ENCODE assay signal across 9 cellular contexts in genomic region chr5:179804599-179804947, GRCh38. TPM values are rescaled to one million over a fixed set of nuclear protein-coding genes. Genes with fewer than 3 reads are reported as not detected.
DNase-seq lines count a peak whose midpoint lies in the region; ATAC-seq, FAIRE-seq and TF ChIP-seq lines count a peak whose summit lies in the region.
"Had no signal": no experiment of that assay in that cellular context is flagged by ENCODE, and none has a peak within 500 bp of the region (broad histone marks: within the 10 kb centered on the region; RNA-seq: fewer than 3 reads in every experiment).

No MANE protein-coding gene starts in this region.

- H3K27ac Mint-ChIP-seq in MCF 10A (ENCODE audit: low read depth, unreplicated experiment): peak overlapping the region; percentile 92
- peak overlapping the region in 8 of 9 donors; percentile 79 to 91 (median 88) for H3K27ac Mint-ChIP-seq in naive thymus-derived CD4-positive, alpha-beta T cell

- ATAC-seq in A549 (no peak), HG03432 (IDR thresholded peaks at IDR 0.05; ENCODE audit: unreplicated experiment) (no peak)
- no peak for ATAC-seq in naive thymus-derived CD4-positive, alpha-beta T cell

- no peak for TF ChIP-seq RAD21 in A549 (conservative IDR thresholded peaks at IDR 0.05 in 1 of 2, IDR thresholded peaks at IDR 0.05 in 1 of 2)

- no peak for TF ChIP-seq EP300 in A549 (IDR thresholded peaks at IDR 0.05)

- peaks cover 43% of the 10 kb centered on the region for H3K36me3 Mint-ChIP-seq in MCF 10A (ENCODE audit: insufficient read depth, unreplicated experiment)
- H3K36me3 Mint-ChIP-seq in naive thymus-derived CD4-positive, alpha-beta T cell: peaks cover 0 to 3% (median 0%) of the 10 kb centered on the region in 5 donors

- no TSS peak for BruUV-seq in MCF 10A (replicated peaks; lab: Mats Ljungman, UMichigan)

- H3K4me3 ChIP-seq in A549 (peak overlapping the region; percentile 94; the same call in 2 of the 3 replicates), HUES6 (ENCODE audit: low read depth, low read length) (peak overlapping the region; percentile 87)
- peak overlapping the region; percentile 35 for H3K4me3 ChIP-seq in naive thymus-derived CD4-positive, alpha-beta T cell (ENCODE audit: low read length)

- WGBS in A549 (ENCODE audit: missing lambda C conversion rate): 93% methylated on average over 6 of the region's 6 CpGs

- intact Hi-C loops in MCF 10A (cut with micrococcal nuclease): no loop called here
- intact Hi-C loops in naive thymus-derived CD4-positive, alpha-beta T cell (cut with micrococcal nuclease): loop anchor here (5.0 kb wide), 1 partner anchor 268 kb away; the partner anchor contains the start of gene RNF130 (in 2 of the 2)

- H3K9me3 ChIP-seq in A549 (no peaks in the 10 kb centered on the region), HUES6 (ENCODE audit: control insufficient read depth, insufficient read depth, low read depth, low read length) (no peaks in the 10 kb centered on the region)
- H3K9me3 ChIP-seq in naive thymus-derived CD4-positive, alpha-beta T cell (ENCODE audit: control insufficient read depth in 2 of 3, low read length in 3 of 3): no peaks in the 10 kb centered on the region

- peaks cover 29% of the 10 kb centered on the region for H3K4me1 Mint-ChIP-seq in MCF 10A (ENCODE audit: insufficient read depth, unreplicated experiment)
- H3K4me1 Mint-ChIP-seq in naive thymus-derived CD4-positive, alpha-beta T cell: peaks cover 27 to 41% (median 34%) of the 10 kb centered on the region in 7 donors

- peak overlapping the region; percentile 82 for H3K4me3 Mint-ChIP-seq in MCF 10A (ENCODE audit: unreplicated experiment)
- peak overlapping the region; percentile 76 to 93 (median 87) for H3K4me3 Mint-ChIP-seq in naive thymus-derived CD4-positive, alpha-beta T cell

- peaks cover 14% of the 10 kb centered on the region for H3K36me3 ChIP-seq in HUES6 (ENCODE audit: control insufficient read depth, insufficient read depth, low read length)
- H3K36me3 ChIP-seq in naive thymus-derived CD4-positive, alpha-beta T cell (ENCODE audit: control insufficient read depth in 2 of 3, insufficient read depth in 3 of 3, low read length in 3 of 3): peaks cover 0 to 8% (median 0%) of the 10 kb centered on the region in 3 experiments

- no peaks in the 10 kb centered on the region for H3K9me3 Mint-ChIP-seq in MCF 10A (ENCODE audit: unreplicated experiment)
- no peaks in the 10 kb centered on the region for H3K9me3 Mint-ChIP-seq in naive thymus-derived CD4-positive, alpha-beta T cell

- H3K4me2 ChIP-seq in A549: peak overlapping the region; percentile 95

- H3K4me1 ChIP-seq in A549 (peaks cover 44% of the 10 kb centered on the region), HUES6 (ENCODE audit: control insufficient read depth, insufficient read depth, low read length) (peaks cover 32% of the 10 kb centered on the region)
- peaks cover 19 to 26% of the 10 kb centered on the region in 2 donors for H3K4me1 ChIP-seq in naive thymus-derived CD4-positive, alpha-beta T cell (ENCODE audit: control insufficient read depth in 2 of 2, insufficient read depth in 2 of 2, low read length in 2 of 2)

- POLR2A ChIA-PET in A549 (lab: Yijun Ruan, JAX) (no interaction called here), MCF 10A (lab: Yijun Ruan, JAX) (interaction anchor here (1.4 to 6.2 kb wide), 3 partner anchors 15 to 72 kb away, joined by 3 to 134 read pairs (median 37); partner anchors contain the start of genes MAML1 and SQSTM1)
- POLR2A ChIA-PET in naive thymus-derived CD4-positive, alpha-beta T cell (lab: Charles Lee): interaction anchor here (1.2 to 7.9 kb wide), 3 partner anchors 15 to 181 kb away, joined by 4 to 136 read pairs (median 7); partner anchors contain the start of genes HNRNPH1 and SQSTM1

- no peak for TF ChIP-seq CTCF in A549 (IDR thresholded peaks at IDR 0.05)
- no peak for TF ChIP-seq CTCF in MCF 10A (IDR thresholded peaks at IDR 0.05; ENCODE audit: unreplicated experiment)

- DNase-seq in A549 (ENCODE audit: low read depth in 1 of 2, low spot score in 1 of 2) (no peak), MCF 10A (ENCODE audit: unreplicated experiment) (no peak), NCI-H1105 (lab: John Stamatoyannopoulos, UW) (no peak), SIG-M5 (lab: John Stamatoyannopoulos, UW) (no peak)
- DNase-seq in naive thymus-derived CD4-positive, alpha-beta T cell: no peak
- no peak for DNase-seq in activated CD4-positive, alpha-beta T cell treated with anti-CD3 and anti-CD28 coated beads for 4 hours

- FAIRE-seq in A549 (lab: Jason Lieb, UNC): no peak
- FAIRE-seq: GM19239 had no signal

- CTCF ChIA-PET in A549 (lab: Yijun Ruan, JAX) (interaction anchor here (0.8 to 6.2 kb wide), 3 partner anchors 9 to 25 kb away, joined by 3 to 86 read pairs (median 3); no protein-coding TSS in a partner anchor), MCF 10A (lab: Yijun Ruan, JAX) (no interaction called here)
- CTCF ChIA-PET in naive thymus-derived CD4-positive, alpha-beta T cell (lab: Charles Lee): no interaction called here

- H3K9ac ChIP-seq in HUES6 (ENCODE audit: low read length): peak overlapping the region; percentile 72

- H3K27me3 ChIP-seq in HUES6 (ENCODE audit: control insufficient read depth, insufficient read depth, low read length): no peaks in the 10 kb centered on the region
- no peaks in the 10 kb centered on the region for H3K27me3 ChIP-seq in naive thymus-derived CD4-positive, alpha-beta T cell (ENCODE audit: control insufficient read depth in 2 of 2, insufficient read depth in 2 of 2, low read length in 2 of 2)

- no peaks in the 10 kb centered on the region for H3K27me3 Mint-ChIP-seq in MCF 10A (ENCODE audit: insufficient read depth, unreplicated experiment)
- H3K27me3 Mint-ChIP-seq in naive thymus-derived CD4-positive, alpha-beta T cell: no peaks in the 10 kb centered on the region

- H3K27ac ChIP-seq in A549 (peak overlapping the region; percentile 91 to 99), HUES6 (ENCODE audit: low read depth, low read length) (no peak overlapping the region)
- peak overlapping the region; percentile 73 for H3K27ac ChIP-seq in naive thymus-derived CD4-positive, alpha-beta T cell (ENCODE audit: low read depth, low read length)

- TF ChIP-seq POLR2A in A549 (IDR thresholded peaks at IDR 0.05; ENCODE audit: low read length): no peak

TF ChIP-seq in A549, 52 proteins besides CTCF, POLR2A, EP300 and RAD21 (continues in another document):
- TF ChIP-seq JUN (IDR thresholded peaks at IDR 0.05) (no peak), TP53 (CRISPR knock-in tag; IDR thresholded peaks at IDR 0.05) (no peak), NPAS2 (CRISPR knock-in tag; IDR thresholded peaks at IDR 0.05; ENCODE audit: borderline replicate concordance) (no peak), CBX2 (IDR thresholded peaks at IDR 0.05; ENCODE audit: borderline replicate concordance, low read depth) (no peak), CEBPB (IDR thresholded peaks at IDR 0.05) (no peak), NFE2L2 (conservative IDR thresholded peaks at IDR 0.05; ENCODE audit: low read length) (no peak), BHLHE40 (IDR thresholded peaks at IDR 0.05; ENCODE audit: low read depth, low read length) (no peak)

RNA-seq across cellular contexts. Expression of gene MGAT4B, which starts 2.1 kb away (rescaled TPM):
- polyA plus RNA-seq in A549 (2011; rRNA removed) (57.4 and 110 TPM in 2 replicates), A549 (2017; fragmentation: RNase III; extraction: RNeasy Plus Mini Kit Qiagen cat#74134 plus additional on column Dnase treatment) (153 to 166 TPM (median 153 TPM) in 3 replicates)
- 145 and 194 TPM in 2 replicates for polyA plus RNA-seq in A549 (2012; cell fraction: cytosol; rRNA removed)
- 436 and 532 TPM in 2 replicates for polyA plus RNA-seq in A549 (2012; cell fraction: nucleus; rRNA removed)
- polyA minus RNA-seq in A549 (2011; rRNA and poly(A)+ RNA removed): 132 and 144 TPM in 2 replicates
- total RNA-seq in MCF 10A (2022): 153 and 198 TPM in 2 replicates
- total RNA-seq in naive thymus-derived CD4-positive, alpha-beta T cell: 100 to 1,000 TPM in 4 of 5 experiments, 10 to 100 TPM in 1; 98.3 to 143 (median 118) TPM
- polyA plus RNA-seq in naive thymus-derived CD4-positive, alpha-beta T cell: 10 to 100 TPM; 12.3 to 19.0 TPM

RNA-seq across cellular contexts. Expression of gene LTC4S, which starts 10.8 kb away (rescaled TPM):
- polyA plus RNA-seq in A549 (2011; rRNA removed) (not detected in 2 replicates), A549 (2017; fragmentation: RNase III; extraction: RNeasy Plus Mini Kit Qiagen cat#74134 plus additional on column Dnase treatment) (0.26 TPM in 1 of 3 replicates, not detected in the others)
- 0.08 and 0.19 TPM in 2 replicates for polyA plus RNA-seq in A549 (2012; cell fraction: cytosol; rRNA removed)
- 0.67 and 1.3 TPM in 2 replicates for polyA plus RNA-seq in A549 (2012; cell fraction: nucleus; rRNA removed)
- not detected in 2 replicates for polyA minus RNA-seq in A549 (2011; rRNA and poly(A)+ RNA removed)
- total RNA-seq in MCF 10A (2022): 2.1 and 2.2 TPM in 2 replicates
- total RNA-seq in naive thymus-derived CD4-positive, alpha-beta T cell: 1 to 10 TPM; 2.0 to 8.1 (median 6.0) TPM
- polyA plus RNA-seq in naive thymus-derived CD4-positive, alpha-beta T cell: 1 to 10 TPM in 1 of 2 donors, under 1 TPM in 1; 0.97 to 1.2 TPM

RNA-seq across cellular contexts. Expression of gene SQSTM1, which starts 16.1 kb away (rescaled TPM):
- 362 and 415 TPM in 2 replicates for polyA plus RNA-seq in A549 (2011; rRNA removed)
- 377 and 435 TPM in 2 replicates for polyA plus RNA-seq in A549 (2012; cell fraction: cytosol; rRNA removed)
- 848 and 893 TPM in 2 replicates for polyA plus RNA-seq in A549 (2012; cell fraction: nucleus; rRNA removed)
- 529 to 625 TPM (median 606 TPM) in 3 replicates for polyA plus RNA-seq in A549 (2017; fragmentation: RNase III; extraction: RNeasy Plus Mini Kit Qiagen cat#74134 plus additional on column Dnase treatment)
- polyA minus RNA-seq in A549 (2011; rRNA and poly(A)+ RNA removed): 233 and 259 TPM in 2 replicates
- total RNA-seq in MCF 10A (2022): 612 and 1,251 TPM in 2 replicates
- 100 to 1,000 TPM; 173 to 309 (median 233) TPM for total RNA-seq in naive thymus-derived CD4-positive, alpha-beta T cell
- 100 to 1,000 TPM; 129 to 178 TPM for polyA plus RNA-seq in naive thymus-derived CD4-positive, alpha-beta T cell

RNA-seq across cellular contexts. Expression of gene MRNIP, which starts 54.0 kb away (rescaled TPM):
- polyA plus RNA-seq in A549 (2011; rRNA removed) (21.4 and 26.1 TPM in 2 replicates), A549 (2017; fragmentation: RNase III; extraction: RNeasy Plus Mini Kit Qiagen cat#74134 plus additional on column Dnase treatment) (29.7 to 35.9 TPM (median 30.5 TPM) in 3 replicates)
- 19.4 and 20.7 TPM in 2 replicates for polyA plus RNA-seq in A549 (2012; cell fraction: cytosol; rRNA removed)
- polyA plus RNA-seq in A549 (2012; cell fraction: nucleus; rRNA removed): 155 and 197 TPM in 2 replicates
- 12.2 and 13.2 TPM in 2 replicates for polyA minus RNA-seq in A549 (2011; rRNA and poly(A)+ RNA removed)
- total RNA-seq in MCF 10A (2022): 40.3 and 42.8 TPM in 2 replicates
- 100 to 1,000 TPM in 2 of 5 experiments, 10 to 100 TPM in 3; 27.9 to 133 (median 43.3) TPM for total RNA-seq in naive thymus-derived CD4-positive, alpha-beta T cell
- 10 to 100 TPM; 19.4 to 23.8 TPM for polyA plus RNA-seq in naive thymus-derived CD4-positive, alpha-beta T cell

Comparison
In these comparisons a context has a peak if more than half of its experiments do, and no peak if none do; other contexts are left out.
1. H3K4me3 ChIP-seq: peak in every context shown above with its lines; median percentile 94 in A549; 87 in HUES6; 35 in naive thymus-derived CD4-positive, alpha-beta T cell.